ENCODE assay signal across 18 cellular contexts in genomic region chr22:48866906-48867597, GRCh38.
DNase-seq lines count a peak whose midpoint lies in the region; ATAC-seq, FAIRE-seq and TF ChIP-seq lines count a peak whose summit lies in the region.
"Had no signal": no experiment of that assay in that cellular context is flagged by ENCODE, and none has a peak within 500 bp of the region (broad histone marks: within the 10 kb centered on the region; RNA-seq: fewer than 3 reads in every experiment).

No MANE protein-coding gene starts in this region.

- no peak overlapping the region for H3K27ac ChIP-seq in RWPE2 (ENCODE audit: poor library complexity, severe bottlenecking)
- no peak overlapping the region for H3K27ac ChIP-seq in kidney (ENCODE audit: low read depth in 2 of 2, low read length in 2 of 2)
- no peak overlapping the region for H3K27ac ChIP-seq in spleen
- H3K27ac ChIP-seq: KMS-11 had no signal

- peak overlapping the region in 1 of 5 experiments; percentile 5 for H3K4me3 Mint-ChIP-seq in brain
- H3K4me3 Mint-ChIP-seq in effector memory CD8-positive, alpha-beta T cell: no peak overlapping the region
- H3K4me3 Mint-ChIP-seq: B cell; CD4-positive, alpha-beta T cell had no signal

- peaks cover 51% of the 10 kb centered on the region for H3K4me1 Mint-ChIP-seq in brain
- no peaks in the 10 kb centered on the region for H3K4me1 Mint-ChIP-seq in effector memory CD8-positive, alpha-beta T cell (ENCODE audit: low read depth in 2 of 2)
- H3K4me1 Mint-ChIP-seq: B cell had no signal

- DNase-seq in RWPE2 (ENCODE audit: low spot score): peak; percentile 31
- DNase-seq in kidney: peak; percentile 32
- DNase-seq in spleen: peak; percentile 61
- DNase-seq in effector memory CD8-positive, alpha-beta T cell: no peak
- no peak for DNase-seq in NCI-H187 (lab: John Stamatoyannopoulos, UW)
- DNase-seq: Calu3; CD4-positive, alpha-beta T cell; DMS53; NCI-H1092; NCI-H510A treated with DMSO at 0.1 percent for 48 hours; NCI-H82; PC-3 had no signal

- H3K36me3 Mint-ChIP-seq in brain: no peaks in the 10 kb centered on the region
- H3K36me3 Mint-ChIP-seq in effector memory CD8-positive, alpha-beta T cell (ENCODE audit: insufficient read depth): peaks cover 2% of the 10 kb centered on the region

- no peak overlapping the region for H3K9ac ChIP-seq in kidney (ENCODE audit: low read length in 2 of 2)
- H3K9ac ChIP-seq: KMS-11 had no signal

- H3K4me1 ChIP-seq in RWPE2 (ENCODE audit: insufficient read depth, poor library complexity, severe bottlenecking) (no peaks in the 10 kb centered on the region), kidney (ENCODE audit: control insufficient read depth in 1 of 2, insufficient read depth in 1 of 2, low read depth in 1 of 2, low read length in 2 of 2) (no peaks in the 10 kb centered on the region), spleen (no peaks in the 10 kb centered on the region)

- TF ChIP-seq CTCF in RWPE2 (IDR thresholded peaks at IDR 0.05; ENCODE audit: poor library complexity, severe bottlenecking) (no peak), brain (conservative IDR thresholded peaks at IDR 0.05) (no peak), kidney (IDR thresholded peaks at IDR 0.05; ENCODE audit: borderline replicate concordance, extremely low read depth, insufficient read depth) (no peak), spleen (IDR thresholded peaks at IDR 0.05 in 8 of 11, conservative IDR thresholded peaks at IDR 0.05 in 3 of 11) (no peak)

- intact Hi-C loops in kidney (cut with DNase I) (no loop called here), spleen (cut with DNase I; ENCODE audit: low total_unique reads) (no loop called here)

- ATAC-seq in RWPE2 (ENCODE audit: low read depth) (no peak), GM18498 (IDR thresholded peaks at IDR 0.05; ENCODE audit: unreplicated experiment) (no peak)
- ATAC-seq in effector memory CD8-positive, alpha-beta T cell (replicated peaks): no peak
- ATAC-seq: PC-3 had no signal

- no peak overlapping the region for H3K4me3 ChIP-seq in RWPE2 (ENCODE audit: severe bottlenecking)
- no peak overlapping the region for H3K4me3 ChIP-seq in kidney (ENCODE audit: low read length in 2 of 2)
- no peak overlapping the region for H3K4me3 ChIP-seq in spleen

- H3K9me3 ChIP-seq in RWPE2 (ENCODE audit: severe bottlenecking): peaks cover 2% of the 10 kb centered on the region
- peaks cover 0 to 3% of the 10 kb centered on the region in 2 donors for H3K9me3 ChIP-seq in kidney (ENCODE audit: control insufficient read depth in 1 of 2, low read length in 2 of 2)
- peaks cover 0 to 15% (median 7%) of the 10 kb centered on the region in 8 donors for H3K9me3 ChIP-seq in spleen

- WGBS in spleen, 5 donors: 79 to 86% (median 83%) methylated on average over 16 to 22 of the region's 22 CpGs

- H3K27me3 Mint-ChIP-seq in brain: peaks cover 2% of the 10 kb centered on the region
- peaks cover 0 to 35% of the 10 kb centered on the region in 2 donors for H3K27me3 Mint-ChIP-seq in effector memory CD8-positive, alpha-beta T cell
- H3K27me3 Mint-ChIP-seq: B cell had no signal

- peaks cover 0 to 7% (median 5%) of the 10 kb centered on the region in 5 experiments for H3K9me3 Mint-ChIP-seq in brain
- peaks cover 3 to 7% of the 10 kb centered on the region in 2 donors for H3K9me3 Mint-ChIP-seq in effector memory CD8-positive, alpha-beta T cell

- peak overlapping the region in 3 of 5 experiments; percentile 35 to 91 (median 77) for H3K27ac Mint-ChIP-seq in brain
- no peak overlapping the region for H3K27ac Mint-ChIP-seq in effector memory CD8-positive, alpha-beta T cell
- H3K27ac Mint-ChIP-seq: B cell; CD4-positive, alpha-beta T cell had no signal

- no peaks in the 10 kb centered on the region for H3K36me3 ChIP-seq in RWPE2 (ENCODE audit: low read depth)
- H3K36me3 ChIP-seq in kidney (ENCODE audit: control insufficient read depth in 1 of 2, insufficient read depth in 2 of 2, low read length in 2 of 2): no peaks in the 10 kb centered on the region
- no peaks in the 10 kb centered on the region for H3K36me3 ChIP-seq in spleen

- no peak for TF ChIP-seq POLR2A in spleen (IDR thresholded peaks at IDR 0.05)

- H3K27me3 ChIP-seq in RWPE2 (ENCODE audit: insufficient read depth, poor library complexity, severe bottlenecking): peaks cover 16% of the 10 kb centered on the region
- peaks cover 0 to 58% (median 0%) of the 10 kb centered on the region in 7 donors for H3K27me3 ChIP-seq in spleen (replicated peaks in 1 of 7)

- no peak for FAIRE-seq in kidney (lab: Jason Lieb, UNC)
- FAIRE-seq: GM19239, H54 had no signal

Comparison
In these comparisons a context has a peak if more than half of its experiments do, and no peak if none do; other contexts are left out.
1. DNase-seq: peak in RWPE2 (single experiment), kidney (single experiment) and spleen (single experiment); none in effector memory CD8-positive, alpha-beta T cell (0 of 3) and NCI-H187 (0 of 2).
2. H3K27ac Mint-ChIP-seq: peak in brain (3 of 5); none in effector memory CD8-positive, alpha-beta T cell (0 of 2).